In genomic region chr1:119861547-119861946, GRCh38 we compare ENCODE assay signal across 25 cellular contexts. TPM values are rescaled to one million over a fixed set of nuclear protein-coding genes. Genes with fewer than 3 reads are reported as not detected.
"Had no signal": no experiment of that assay in that cellular context is flagged by ENCODE, and none has a peak within 500 bp of the region (broad histone marks: within the 10 kb centered on the region; RNA-seq: fewer than 3 reads in every experiment).

No MANE protein-coding gene starts in this region.

- H3K36me3 ChIP-seq: colonic mucosa, neutrophil, stomach had no signal

- H3K4me1 ChIP-seq: colonic mucosa had no signal

- H3K27ac ChIP-seq: colonic mucosa, neutrophil, skin epidermis, stomach had no signal

- DNase-seq: colonic mucosa; effector CD8-positive, alpha-beta T cell; hippocampal formation; kidney glomerular epithelial cell; mammary epithelial cell; naive thymus-derived CD4-positive, alpha-beta T cell; stimulated activated CD4-positive, alpha-beta T cell treated with anti-CD3 and anti-CD28 coated beads, Interleukin-12 subunit alpha, Interleukin-12 subunit beta, amount 100 ng/mL, for 4 hours; stimulated activated naive CD4-positive, alpha-beta T cell; stomach; substantia nigra had no signal

- H3K9me3 ChIP-seq: colonic mucosa, neutrophil, stomach had no signal

- ATAC-seq: esophagus mucosa; left lobe of liver; naive thymus-derived CD4-positive, alpha-beta T cell; sciatic nerve had no signal

- FAIRE-seq: islet of Langerhans had no signal

- H3K27me3 ChIP-seq: colonic mucosa, neutrophil, stomach had no signal

- H3K4me3 ChIP-seq: colonic mucosa, skin epidermis, stomach had no signal

RNA-seq across cellular contexts. Expression of gene ADAM30, which starts 34.8 kb away (rescaled TPM):
- total RNA-seq: cerebellum; colonic mucosa; dermis microvascular lymphatic vessel endothelial cell; esophagus mucosa; fibroblast of lung; left lobe of liver; lower leg skin; mammary epithelial cell; mesenteric fat pad; mononuclear cell; naive thymus-derived CD4-positive, alpha-beta T cell; osteoblast; pulmonary artery endothelial cell; sciatic nerve; stomach; urinary bladder had no signal

RNA-seq across cellular contexts. Expression of gene REG4, which starts 50.3 kb away (rescaled TPM):
- total RNA-seq: cerebellum, dermis microvascular lymphatic vessel endothelial cell, esophagus mucosa, fibroblast of lung, left lobe of liver, lower leg skin, mammary epithelial cell, osteoblast, pulmonary artery endothelial cell, sciatic nerve, urinary bladder had no signal
